ENCODE assay signal across 8 cellular contexts in genomic region chr12:121803861-121804416, GRCh38. TPM values are rescaled to one million over a fixed set of nuclear protein-coding genes. Genes with fewer than 3 reads are reported as not detected.
A peak's percentile ranks its signal among the peaks of the same experiment; 100 is the strongest.
DNase-seq lines count a peak whose midpoint lies in the region; ATAC-seq lines count a peak whose summit lies in the region.

Gene SETD1B, plus strand, starts transcription at chr12:121804009. Its CDS starts 729 bp downstream, at chr12:121804738.

- peak; percentile 62 for DNase-seq in activated CD4-positive, CD25-positive, alpha-beta regulatory T cell treated with anti-CD3 and anti-CD28 coated beads, Interleukin-2, amount 50 U/mL, for 72 hours
- peak; percentile 83 for DNase-seq in NCI-H69 (lab: John Stamatoyannopoulos, UW)
- peak; percentile 59 to 73 for DNase-seq in activated T-cell treated with anti-CD3 and anti-CD28 coated beads, Interleukin-2, amount 50 U/mL, for 48 hours
- DNase-seq in fibroblast of peridontal ligament (ENCODE audit: extremely low read depth) = peak; percentile 51
- peak in 8 of 9 donors; percentile 57 to 69 (median 64) for DNase-seq in naive thymus-derived CD4-positive, alpha-beta T cell
- no peak for DNase-seq in NCI-H1694 treated with DMSO at 0.1 percent for 48 hours (lab: John Stamatoyannopoulos, UW)

- H3K4me3 ChIP-seq in naive thymus-derived CD4-positive, alpha-beta T cell (ENCODE audit: low read length) = peak within 1 kb of the TSS; percentile 94
- H3K4me3 ChIP-seq in urinary bladder (ENCODE audit: low read depth, low read length) = peak within 1 kb of the TSS; percentile 97

- H3K4me3 Mint-ChIP-seq in naive thymus-derived CD4-positive, alpha-beta T cell = peak within 1 kb of the TSS; percentile 92 to 100 (median 97)

- peak within 1 kb of the TSS; percentile 96 for H3K27ac ChIP-seq in naive thymus-derived CD4-positive, alpha-beta T cell (ENCODE audit: low read depth, low read length)
- peak within 1 kb of the TSS; percentile 100 for H3K27ac ChIP-seq in urinary bladder (ENCODE audit: low read depth)

- H3K27me3 ChIP-seq in naive thymus-derived CD4-positive, alpha-beta T cell (ENCODE audit: control insufficient read depth in 2 of 2, insufficient read depth in 2 of 2, low read length in 2 of 2) = no peaks in the 10 kb centered on the region

- CTCF ChIA-PET in naive thymus-derived CD4-positive, alpha-beta T cell (lab: Charles Lee) = interaction anchor here (13.4 to 14.9 kb wide), 2 partner anchors 4 to 8 kb away, joined by 609 read pairs; partner anchors contain the start of genes RHOF and SETD1B

- H3K9me3 Mint-ChIP-seq in naive thymus-derived CD4-positive, alpha-beta T cell = peaks cover 0 to 9% (median 0%) of the 10 kb centered on the region in 11 donors

- WGBS in urinary bladder = under 1% methylated on average over 73 of the region's 74 CpGs

- peak within 1 kb of the TSS; percentile 98 to 100 (median 99) for H3K27ac Mint-ChIP-seq in naive thymus-derived CD4-positive, alpha-beta T cell

- peaks cover 17 to 35% (median 20%) of the 10 kb centered on the region in 7 donors for H3K4me1 Mint-ChIP-seq in naive thymus-derived CD4-positive, alpha-beta T cell

- H3K27me3 Mint-ChIP-seq in naive thymus-derived CD4-positive, alpha-beta T cell = no peaks in the 10 kb centered on the region

- no peaks in the 10 kb centered on the region for H3K9me3 ChIP-seq in naive thymus-derived CD4-positive, alpha-beta T cell (ENCODE audit: control insufficient read depth in 2 of 3, low read length in 3 of 3)

- H3K36me3 Mint-ChIP-seq in naive thymus-derived CD4-positive, alpha-beta T cell = peaks cover 8 to 32% (median 12%) of the 10 kb centered on the region in 5 donors

- no peak for ATAC-seq in activated CD4-positive, CD25-positive, alpha-beta regulatory T cell treated with anti-CD3 and anti-CD28 coated beads, Interleukin-2, amount 50 U/mL, for 24 hours
- ATAC-seq in naive thymus-derived CD4-positive, alpha-beta T cell = peak; percentile 6

- peaks cover 0 to 47% (median 3%) of the 10 kb centered on the region in 3 experiments for H3K36me3 ChIP-seq in naive thymus-derived CD4-positive, alpha-beta T cell (ENCODE audit: control insufficient read depth in 2 of 3, insufficient read depth in 3 of 3, low read length in 3 of 3)
- H3K36me3 ChIP-seq in urinary bladder (ENCODE audit: insufficient read depth) = peaks cover 3% of the 10 kb centered on the region

- POLR2A ChIA-PET in naive thymus-derived CD4-positive, alpha-beta T cell (lab: Charles Lee) = interaction anchor here (0.8 to 33.4 kb wide), 10 partner anchors 4 to 590 kb away, joined by 3 to 1941 read pairs (median 6); partner anchors contain the start of genes KDM2B, ORAI1, RHOF and SETD1B

- H3K4me1 ChIP-seq in naive thymus-derived CD4-positive, alpha-beta T cell (ENCODE audit: control insufficient read depth in 2 of 2, insufficient read depth in 2 of 2, low read length in 2 of 2) = peaks cover 19 to 21% of the 10 kb centered on the region in 2 donors
- peaks cover 2% of the 10 kb centered on the region for H3K4me1 ChIP-seq in urinary bladder (ENCODE audit: insufficient read depth)

- intact Hi-C loops in naive thymus-derived CD4-positive, alpha-beta T cell (cut with micrococcal nuclease) = loop anchor here (1.0 to 10.0 kb wide), 7 partner anchors 7 to 421 kb away; partner anchors contain the start of genes KDM2B (in 2 of the 2) and DIABLO (in 1 of the 2)

RNA-seq across cellular contexts. Expression of gene SETD1B, which starts in this region (rescaled TPM):
- 100 to 1,000 TPM in 1 of 5 experiments, 10 to 100 TPM in 4; 35.1 to 124 (median 79.2) TPM for total RNA-seq in naive thymus-derived CD4-positive, alpha-beta T cell
- 1 to 10 TPM; 2.1 to 4.3 TPM for polyA plus RNA-seq in naive thymus-derived CD4-positive, alpha-beta T cell
- 4.3 TPM for total RNA-seq in urinary bladder
- polyA plus RNA-seq in urinary bladder = 25.3 TPM
